ENCODE assay signal across 1 cellular context in the genomic region with DNA sequence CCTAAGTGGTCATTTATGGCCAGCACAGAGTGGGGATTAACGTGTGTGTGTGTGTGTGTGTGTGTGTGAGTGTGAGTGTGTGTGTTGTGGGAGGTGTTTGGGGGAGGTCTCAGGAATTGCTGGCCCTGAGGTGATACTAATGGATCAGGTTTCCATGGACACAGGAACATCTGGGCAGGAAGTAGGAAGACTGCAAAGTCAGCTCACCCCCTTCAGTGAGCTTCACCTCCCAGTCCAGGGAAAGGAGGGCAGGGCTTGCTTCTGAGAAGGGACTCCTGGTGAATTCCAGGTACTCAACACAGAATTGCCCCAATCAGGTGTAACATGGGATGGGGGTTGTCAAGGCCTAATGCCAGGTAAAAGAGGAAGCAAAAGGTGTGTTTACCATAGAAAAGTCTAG.
TF ChIP-seq lines count a peak whose summit lies in the region.

No MANE protein-coding gene starts in this region.

TF ChIP-seq in HepG2, 621 proteins besides CTCF, POLR2A, EP300 and RAD21:
- TF ChIP-seq, protein P1, sequence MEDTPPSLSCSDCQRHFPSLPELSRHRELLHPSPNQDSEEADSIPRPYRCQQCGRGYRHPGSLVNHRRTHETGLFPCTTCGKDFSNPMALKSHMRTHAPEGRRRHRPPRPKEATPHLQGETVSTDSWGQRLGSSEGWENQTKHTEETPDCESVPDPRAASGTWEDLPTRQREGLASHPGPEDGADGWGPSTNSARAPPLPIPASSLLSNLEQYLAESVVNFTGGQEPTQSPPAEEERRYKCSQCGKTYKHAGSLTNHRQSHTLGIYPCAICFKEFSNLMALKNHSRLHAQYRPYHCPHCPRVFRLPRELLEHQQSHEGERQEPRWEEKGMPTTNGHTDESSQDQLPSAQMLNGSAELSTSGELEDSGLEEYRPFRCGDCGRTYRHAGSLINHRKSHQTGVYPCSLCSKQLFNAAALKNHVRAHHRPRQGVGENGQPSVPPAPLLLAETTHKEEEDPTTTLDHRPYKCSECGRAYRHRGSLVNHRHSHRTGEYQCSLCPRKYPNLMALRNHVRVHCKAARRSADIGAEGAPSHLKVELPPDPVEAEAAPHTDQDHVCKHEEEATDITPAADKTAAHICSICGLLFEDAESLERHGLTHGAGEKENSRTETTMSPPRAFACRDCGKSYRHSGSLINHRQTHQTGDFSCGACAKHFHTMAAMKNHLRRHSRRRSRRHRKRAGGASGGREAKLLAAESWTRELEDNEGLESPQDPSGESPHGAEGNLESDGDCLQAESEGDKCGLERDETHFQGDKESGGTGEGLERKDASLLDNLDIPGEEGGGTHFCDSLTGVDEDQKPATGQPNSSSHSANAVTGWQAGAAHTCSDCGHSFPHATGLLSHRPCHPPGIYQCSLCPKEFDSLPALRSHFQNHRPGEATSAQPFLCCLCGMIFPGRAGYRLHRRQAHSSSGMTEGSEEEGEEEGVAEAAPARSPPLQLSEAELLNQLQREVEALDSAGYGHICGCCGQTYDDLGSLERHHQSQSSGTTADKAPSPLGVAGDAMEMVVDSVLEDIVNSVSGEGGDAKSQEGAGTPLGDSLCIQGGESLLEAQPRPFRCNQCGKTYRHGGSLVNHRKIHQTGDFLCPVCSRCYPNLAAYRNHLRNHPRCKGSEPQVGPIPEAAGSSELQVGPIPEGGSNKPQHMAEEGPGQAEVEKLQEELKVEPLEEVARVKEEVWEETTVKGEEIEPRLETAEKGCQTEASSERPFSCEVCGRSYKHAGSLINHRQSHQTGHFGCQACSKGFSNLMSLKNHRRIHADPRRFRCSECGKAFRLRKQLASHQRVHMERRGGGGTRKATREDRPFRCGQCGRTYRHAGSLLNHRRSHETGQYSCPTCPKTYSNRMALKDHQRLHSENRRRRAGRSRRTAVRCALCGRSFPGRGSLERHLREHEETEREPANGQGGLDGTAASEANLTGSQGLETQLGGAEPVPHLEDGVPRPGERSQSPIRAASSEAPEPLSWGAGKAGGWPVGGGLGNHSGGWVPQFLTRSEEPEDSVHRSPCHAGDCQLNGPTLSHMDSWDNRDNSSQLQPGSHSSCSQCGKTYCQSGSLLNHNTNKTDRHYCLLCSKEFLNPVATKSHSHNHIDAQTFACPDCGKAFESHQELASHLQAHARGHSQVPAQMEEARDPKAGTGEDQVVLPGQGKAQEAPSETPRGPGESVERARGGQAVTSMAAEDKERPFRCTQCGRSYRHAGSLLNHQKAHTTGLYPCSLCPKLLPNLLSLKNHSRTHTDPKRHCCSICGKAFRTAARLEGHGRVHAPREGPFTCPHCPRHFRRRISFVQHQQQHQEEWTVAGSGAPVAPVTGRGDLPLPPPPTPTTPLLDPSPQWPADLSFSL (CRISPR knock-in tag; IDR thresholded peaks at IDR 0.05): peak; percentile 57; the same call in 1 of the 2 replicates
- TF ChIP-seq REL (CRISPR knock-in tag; conservative IDR thresholded peaks at IDR 0.05) (no peak), ARHGAP35 (CRISPR knock-in tag; IDR thresholded peaks at IDR 0.05; ENCODE audit: borderline replicate concordance) (no peak), ZNF782 (CRISPR knock-in tag; IDR thresholded peaks at IDR 0.05; ENCODE audit: borderline replicate concordance) (no peak), ZNF713 (CRISPR knock-in tag; IDR thresholded peaks at IDR 0.05) (no peak), SYNCRIP (IDR thresholded peaks at IDR 0.05; ENCODE audit: insufficient read depth, low read depth, low read length) (no peak), SNAPC2 (CRISPR knock-in tag; IDR thresholded peaks at IDR 0.05) (no peak)
